Comparison of ENCODE assay signal across 25 cellular contexts in genomic region chr14:51576112-51576420, GRCh38.
A peak's percentile ranks its signal among the peaks of the same experiment; 100 is the strongest.
DNase-seq lines count a peak whose midpoint lies in the region; ATAC-seq, FAIRE-seq and TF ChIP-seq lines count a peak whose summit lies in the region.
"Had no signal": no experiment of that assay in that cellular context is flagged by ENCODE, and none has a peak within 500 bp of the region (broad histone marks: within the 10 kb centered on the region; RNA-seq: fewer than 3 reads in every experiment).

No MANE protein-coding gene starts in this region.

- H3K27ac Mint-ChIP-seq in T-helper 17 cell = peak overlapping the region; percentile 14
- H3K27ac Mint-ChIP-seq in neural crest cell (ENCODE audit: unreplicated experiment) = peak overlapping the region; percentile 90
- H3K27ac Mint-ChIP-seq: activated naive CD4-positive, alpha-beta T cell treated with anti-CD3 and anti-CD28 coated beads, Interleukin-2, amount 50 U/mL, for 72 hours; CD8-positive, alpha-beta T cell; IgD-negative memory B cell had no signal

- no peaks in the 10 kb centered on the region for H3K9me3 ChIP-seq in T-helper 17 cell (ENCODE audit: control insufficient read depth, low read length, poor library complexity, severe bottlenecking)
- H3K9me3 ChIP-seq in kidney (ENCODE audit: control insufficient read depth in 1 of 2, low read length in 2 of 2) = no peaks in the 10 kb centered on the region
- H3K9me3 ChIP-seq: esophagus muscularis mucosa, heart left ventricle, sigmoid colon had no signal

- FAIRE-seq in kidney (lab: Jason Lieb, UNC) = no peak

- peaks cover 79% of the 10 kb centered on the region for H3K27me3 Mint-ChIP-seq in T-helper 17 cell
- H3K27me3 Mint-ChIP-seq in neural crest cell (ENCODE audit: low read depth) = no peaks in the 10 kb centered on the region

- intact Hi-C loops in kidney (cut with DNase I) = no loop called here

- no peaks in the 10 kb centered on the region for H3K9me3 Mint-ChIP-seq in neural crest cell
- H3K9me3 Mint-ChIP-seq: activated naive CD4-positive, alpha-beta T cell treated with anti-CD3 and anti-CD28 coated beads, Interleukin-2, amount 50 U/mL, for 72 hours; CD8-positive, alpha-beta T cell; IgD-negative memory B cell had no signal

- no peak for ATAC-seq in T-helper 17 cell
- ATAC-seq: activated naive CD4-positive, alpha-beta T cell treated with anti-CD3 and anti-CD28 coated beads, Interleukin-2, amount 50 U/mL, for 72 hours; CD8-positive, alpha-beta T cell; left cardiac atrium had no signal

- H3K36me3 Mint-ChIP-seq in T-helper 17 cell (ENCODE audit: low read depth) (no peaks in the 10 kb centered on the region), neural crest cell (ENCODE audit: low read depth) (no peaks in the 10 kb centered on the region)
- H3K36me3 Mint-ChIP-seq: activated naive CD4-positive, alpha-beta T cell treated with anti-CD3 and anti-CD28 coated beads, Interleukin-2, amount 50 U/mL, for 72 hours; CD8-positive, alpha-beta T cell; IgD-negative memory B cell had no signal

- no peaks in the 10 kb centered on the region for H3K4me1 ChIP-seq in kidney (ENCODE audit: control insufficient read depth in 1 of 2, insufficient read depth in 1 of 2, low read depth in 1 of 2, low read length in 2 of 2)
- H3K4me1 ChIP-seq: esophagus muscularis mucosa, heart left ventricle had no signal

- no peak for TF ChIP-seq CTCF in fibroblast of mammary gland (conservative IDR thresholded peaks at IDR 0.05; ENCODE audit: control insufficient read depth, insufficient read depth, low read depth, low read length)
- TF ChIP-seq CTCF in neural crest cell (conservative IDR thresholded peaks at IDR 0.05) = no peak
- no peak for TF ChIP-seq CTCF in kidney (IDR thresholded peaks at IDR 0.05; ENCODE audit: borderline replicate concordance, extremely low read depth, insufficient read depth)

- H3K9ac ChIP-seq in kidney (ENCODE audit: low read length in 2 of 2) = no peak overlapping the region

- H3K4me3 Mint-ChIP-seq in T-helper 17 cell (no peak overlapping the region), neural crest cell (peak overlapping the region; percentile 27)
- H3K4me3 Mint-ChIP-seq: CD8-positive, alpha-beta T cell; IgD-negative memory B cell had no signal

- no peaks in the 10 kb centered on the region for H3K36me3 ChIP-seq in kidney (ENCODE audit: control insufficient read depth in 1 of 2, insufficient read depth in 2 of 2, low read length in 2 of 2)
- H3K36me3 ChIP-seq: esophagus muscularis mucosa, heart left ventricle, sigmoid colon had no signal

- H3K4me3 ChIP-seq in fibroblast of mammary gland (ENCODE audit: control insufficient read depth, low read depth, low read length) (no peak overlapping the region), kidney (ENCODE audit: low read length in 2 of 2) (no peak overlapping the region)
- H3K4me3 ChIP-seq: dorsolateral prefrontal cortex, esophagus muscularis mucosa, heart left ventricle, sigmoid colon had no signal

- peaks cover 2% of the 10 kb centered on the region for H3K4me1 Mint-ChIP-seq in T-helper 17 cell
- H3K4me1 Mint-ChIP-seq in neural crest cell = peaks cover 36% of the 10 kb centered on the region
- H3K4me1 Mint-ChIP-seq: IgD-negative memory B cell had no signal

- peak; percentile 76 for DNase-seq in ELF-1 (ENCODE audit: low read depth, low spot score)
- DNase-seq in T-helper 17 cell = no peak
- peak; percentile 57 for DNase-seq in fibroblast of mammary gland (ENCODE audit: low read depth)
- DNase-seq in neural crest cell (ENCODE audit: low read depth, low spot score) = no peak
- no peak for DNase-seq in HuH-7 (ENCODE audit: low spot score)
- DNase-seq in epidermal melanocyte (ENCODE audit: insufficient read length, low spot score) = no peak
- no peak for DNase-seq in NCI-H2196 (lab: John Stamatoyannopoulos, UW; ENCODE audit: unreplicated experiment)
- DNase-seq in kidney = no peak
- DNase-seq: activated CD4-positive, alpha-beta T cell treated with anti-CD3 and anti-CD28 coated beads, Interleukin-2, amount 50 U/mL, for 4 hours; activated T-cell treated with anti-CD3 and anti-CD28 coated beads for 4 hours; CD8-positive, alpha-beta T cell; DMS79 treated with DMSO at 0.1 percent for 48 hours; dorsolateral prefrontal cortex; H7; heart left ventricle; left cardiac atrium; NCI-H187; NK-92 treated with Interleukin-12 subunit alpha and Interleukin-12 subunit beta, amount 100 ng/mL, for 24 hours; nucleus accumbens; sigmoid colon; stimulated activated CD4-positive, alpha-beta T cell treated with anti-CD3 and anti-CD28 coated beads, Interleukin-2, amount 100 ng/mL, for 48 hours; SW 1271 had no signal

- no peak overlapping the region for H3K27ac ChIP-seq in kidney (ENCODE audit: low read depth in 2 of 2, low read length in 2 of 2)
- H3K27ac ChIP-seq: esophagus muscularis mucosa, sigmoid colon had no signal

Comparison
In these comparisons a context has a peak if more than half of its experiments do, and no peak if none do; other contexts are left out.
1. DNase-seq: peak in ELF-1 (single experiment) and fibroblast of mammary gland (single experiment); none in T-helper 17 cell (0 of 3), neural crest cell (single experiment), HuH-7 (single experiment), epidermal melanocyte (single experiment), NCI-H2196 (single experiment) and kidney (single experiment).